ENCODE assay signal across 8 cellular contexts in the genomic region with DNA sequence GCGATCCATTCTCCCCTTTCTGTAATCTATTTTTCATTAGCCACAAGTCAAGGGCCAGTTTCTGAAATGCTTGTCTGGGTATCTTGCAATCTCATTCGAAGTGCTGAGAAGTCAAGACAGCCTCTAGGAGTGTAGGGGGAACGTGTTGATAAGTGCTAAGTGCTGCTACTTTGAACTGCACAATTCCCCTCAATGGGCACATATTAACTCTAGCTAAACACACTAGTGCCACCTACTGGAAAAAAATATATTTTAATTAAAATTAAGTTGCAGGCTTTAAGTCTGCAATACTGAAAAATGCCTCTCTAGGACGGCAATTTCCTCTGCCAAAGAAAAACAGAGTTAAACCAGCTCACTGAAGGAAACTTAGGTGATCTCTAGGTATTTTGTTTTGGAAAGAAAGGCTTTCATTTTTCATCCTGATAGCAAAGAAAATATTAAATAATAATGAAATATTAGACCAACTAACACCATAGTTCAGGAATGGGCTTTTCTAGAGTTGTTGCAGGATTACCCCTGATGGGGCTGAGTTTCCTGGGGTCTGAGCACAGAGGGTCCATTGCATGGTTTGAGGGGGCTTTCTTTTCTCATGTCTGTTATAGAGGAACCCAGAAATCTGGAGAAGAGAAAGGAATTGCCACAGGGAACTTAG.
DNase-seq lines count a peak whose midpoint lies in the region; ATAC-seq and TF ChIP-seq lines count a peak whose summit lies in the region.

No MANE protein-coding gene starts in this region.

- no TSS peak for BruUV-seq in A673 (replicated peaks; lab: Mats Ljungman, UMichigan)

- no peaks in the 10 kb centered on the region for H3K9me3 ChIP-seq in A673 (ENCODE audit: low read depth, low read length, poor library complexity, severe bottlenecking)

- no peaks in the 10 kb centered on the region for H3K36me3 Mint-ChIP-seq in activated T-helper 17 cell treated with anti-CD3 and anti-CD28 coated beads, Interleukin-2, amount 50 U/mL, for 72 hours (ENCODE audit: low read depth)

- intact Hi-C loops in A673 (cut with micrococcal nuclease; ENCODE audit: unreplicated experiment) (loop anchor here (2.0 to 5.0 kb wide), 2 partner anchors 274 to 539 kb away; no protein-coding TSS in a partner anchor), left ventricle myocardium superior (cut with micrococcal nuclease) (loop anchor here (5.0 to 10.0 kb wide), 2 partner anchors 411 to 539 kb away; no protein-coding TSS in a partner anchor), sciatic nerve (cut with DNase I) (loop anchor here (10.0 kb wide), 1 partner anchor 411 kb away; no protein-coding TSS in a partner anchor)

- no peak overlapping the region for H3K27ac Mint-ChIP-seq in activated T-helper 17 cell treated with anti-CD3 and anti-CD28 coated beads, Interleukin-2, amount 50 U/mL, for 72 hours

- H3K4me3 ChIP-seq in A673 (ENCODE audit: low read depth, low read length, poor library complexity, severe bottlenecking), result no peak overlapping the region
- H3K4me3 ChIP-seq in GM12865 (ENCODE audit: low read depth, low read length), result no peak overlapping the region

- peak; percentile 84 for DNase-seq in A673 (ENCODE audit: low spot score)
- peak; percentile 64 for DNase-seq in GM12865 (ENCODE audit: low read depth)
- DNase-seq in NCI-H345 treated with DMSO at 0.1 percent for 48 hours (lab: John Stamatoyannopoulos, UW; ENCODE audit: unreplicated experiment), result peak; percentile 65
- DNase-seq in left ventricle myocardium superior, result no peak
- no peak for DNase-seq in sciatic nerve (ENCODE audit: low spot score)

- H3K4me1 ChIP-seq in A673 (ENCODE audit: insufficient read depth, low read length, poor library complexity, severe bottlenecking), result peaks cover 12% of the 10 kb centered on the region

- no peaks in the 10 kb centered on the region for H3K27me3 ChIP-seq in A673 (replicated peaks; ENCODE audit: insufficient read depth, low read depth, low read length, poor library complexity)

- H3K4me3 Mint-ChIP-seq in activated T-helper 17 cell treated with anti-CD3 and anti-CD28 coated beads, Interleukin-2, amount 50 U/mL, for 72 hours, result no peak overlapping the region

- CTCF ChIA-PET in A673 (lab: Charles Lee), result interaction anchor here (0.7 to 1.1 kb wide), 2 partner anchors 276 to 479 kb away, joined by 3 to 5 read pairs; no protein-coding TSS in a partner anchor

- H3K36me3 ChIP-seq in A673 (ENCODE audit: insufficient read depth, low read length, poor library complexity, severe bottlenecking), result no peaks in the 10 kb centered on the region

- H3K27ac ChIP-seq in A673 (ENCODE audit: low read depth, low read length, poor library complexity, severe bottlenecking), result no peak overlapping the region

- peaks cover 4% of the 10 kb centered on the region for H3K27me3 Mint-ChIP-seq in activated T-helper 17 cell treated with anti-CD3 and anti-CD28 coated beads, Interleukin-2, amount 50 U/mL, for 72 hours

- no peaks in the 10 kb centered on the region for H3K4me1 Mint-ChIP-seq in activated T-helper 17 cell treated with anti-CD3 and anti-CD28 coated beads, Interleukin-2, amount 50 U/mL, for 72 hours

- ATAC-seq in HG03066 (IDR thresholded peaks at IDR 0.05; ENCODE audit: low read depth, unreplicated experiment) (peak; percentile 65), left ventricle myocardium superior (peak; percentile 82), sciatic nerve (peak; percentile 85), HG02798 (IDR thresholded peaks at IDR 0.05; ENCODE audit: poor library complexity, unreplicated experiment) (no peak)
- ATAC-seq in activated T-helper 17 cell treated with anti-CD3 and anti-CD28 coated beads, Interleukin-2, amount 50 U/mL, for 72 hours (replicated peaks), result peak; percentile 57

- H3K9me3 Mint-ChIP-seq in activated T-helper 17 cell treated with anti-CD3 and anti-CD28 coated beads, Interleukin-2, amount 50 U/mL, for 72 hours, result no peaks in the 10 kb centered on the region

- POLR2A ChIA-PET in A673 (lab: Charles Lee; ENCODE audit: low non-redundant PET), result no interaction called here

- TF ChIP-seq CTCF in A673 (conservative IDR thresholded peaks at IDR 0.05; ENCODE audit: low read depth, low read length) (peak; percentile 46; the same call in 1 of the 2 replicates), GM12865 (IDR thresholded peaks at IDR 0.05; ENCODE audit: insufficient read depth, low read depth, low read length, missing control alignments) (peak; percentile 25)

Comparison
In these comparisons a context has a peak if more than half of its experiments do, and no peak if none do; other contexts are left out.
1. DNase-seq: peak in A673 (single experiment), GM12865 (single experiment) and NCI-H345 treated with DMSO at 0.1 percent for 48 hours (single experiment); none in left ventricle myocardium superior (single experiment) and sciatic nerve (single experiment).